ENCODE assay signal across 13 cellular contexts in genomic region chr3:183817639-183818038, GRCh38.
"Had no signal": no experiment of that assay in that cellular context is flagged by ENCODE, and none has a peak within 500 bp of the region (broad histone marks: within the 10 kb centered on the region; RNA-seq: fewer than 3 reads in every experiment).

No MANE protein-coding gene starts in this region.

- ATAC-seq: activated CD4-positive, CD25-positive, alpha-beta regulatory T cell treated with anti-CD3 and anti-CD28 coated beads, Interleukin-2, amount 50 U/mL, for 24 hours; activated T-cell treated with anti-CD3 and anti-CD28 coated beads, Interleukin-2, amount 50 U/mL, for 4 hours; effector memory CD8-positive, alpha-beta T cell; stimulated activated naive B cell treated with anti-CD40 and anti-IgM and Interleukin-4, amounts not matched to agents 10 μg/mL and 1 μg/mL and 100 μg/mL, for 72 hours had no signal

- H3K27me3 Mint-ChIP-seq: effector memory CD8-positive, alpha-beta T cell had no signal

- H3K4me1 ChIP-seq: upper lobe of left lung had no signal

- H3K9me3 Mint-ChIP-seq: activated T-cell treated with anti-CD3 and anti-CD28 coated beads, Interleukin-2, amount 50 U/mL, for 4 hours; effector memory CD8-positive, alpha-beta T cell; mesothelial cell of epicardium; stimulated activated naive B cell treated with anti-CD40 and anti-IgM and Interleukin-4, amounts not matched to agents 10 μg/mL and 1 μg/mL and 100 μg/mL, for 72 hours; T-helper 2 cell treated with Interferon-gamma antibody and Interleukin-4, amounts not matched to agents 5 μg/mL and 100 μg/mL, for 36 hours had no signal

- H3K9me3 ChIP-seq: upper lobe of left lung had no signal

- DNase-seq: activated CD4-positive, alpha-beta T cell treated with anti-CD3 and anti-CD28 coated beads, Interleukin-2, amount 50 U/mL, for 4 hours; activated T-cell treated with anti-CD3 and anti-CD28 coated beads, Interleukin-2, amount 50 U/mL, for 4 hours; effector memory CD8-positive, alpha-beta T cell; erythroblast; kidney; right cardiac atrium; stimulated activated CD4-positive, alpha-beta T cell treated with anti-CD3 and anti-CD28 coated beads, Interleukin-1b, Interleukin-23, amount 100 ng/mL, for 48 hours; stimulated activated naive B cell treated with anti-CD40 and anti-IgM and Interleukin-4, amounts not matched to agents 10 μg/mL and 1 μg/mL and 100 μg/mL, for 72 hours had no signal

- H3K4me3 Mint-ChIP-seq: activated T-cell treated with anti-CD3 and anti-CD28 coated beads, Interleukin-2, amount 50 U/mL, for 4 hours; effector memory CD8-positive, alpha-beta T cell; mesothelial cell of epicardium; stimulated activated naive B cell treated with anti-CD40 and anti-IgM and Interleukin-4, amounts not matched to agents 10 μg/mL and 1 μg/mL and 100 μg/mL, for 72 hours; T-helper 2 cell treated with Interferon-gamma antibody and Interleukin-4, amounts not matched to agents 5 μg/mL and 100 μg/mL, for 36 hours had no signal

- H3K27me3 ChIP-seq: cardiac muscle cell, upper lobe of left lung had no signal

- H3K27ac Mint-ChIP-seq: effector memory CD8-positive, alpha-beta T cell; mesothelial cell of epicardium; stimulated activated naive B cell treated with anti-CD40 and anti-IgM and Interleukin-4, amounts not matched to agents 10 μg/mL and 1 μg/mL and 100 μg/mL, for 72 hours; T-helper 2 cell treated with Interferon-gamma antibody and Interleukin-4, amounts not matched to agents 5 μg/mL and 100 μg/mL, for 36 hours had no signal

- H3K27ac ChIP-seq: cardiac muscle cell, upper lobe of left lung had no signal

- H3K4me3 ChIP-seq: cardiac muscle cell, upper lobe of left lung had no signal
